In the genomic region with DNA sequence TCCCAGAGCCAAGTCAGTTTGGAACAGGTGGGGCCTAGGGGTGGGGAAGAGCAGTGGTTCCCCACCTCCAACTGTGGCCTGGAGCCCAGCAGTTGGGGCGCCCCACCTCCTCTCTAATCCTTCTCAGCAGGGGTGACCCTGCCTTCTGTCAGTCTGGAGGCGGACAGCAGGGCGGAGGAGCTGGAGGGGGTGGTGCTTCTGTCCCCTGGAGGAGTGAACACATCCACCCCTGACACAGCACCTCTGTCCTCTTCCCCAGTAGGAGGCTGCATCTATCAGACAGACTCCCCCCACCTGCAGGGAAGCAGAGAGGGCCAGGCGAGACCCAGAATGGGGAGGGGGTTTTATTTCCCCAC, we compare ENCODE assay signal across 9 cellular contexts.
DNase-seq lines count a peak whose midpoint lies in the region; ATAC-seq and TF ChIP-seq lines count a peak whose summit lies in the region.
"Had no signal": no experiment of that assay in that cellular context is flagged by ENCODE, and none has a peak within 500 bp of the region (broad histone marks: within the 10 kb centered on the region; RNA-seq: fewer than 3 reads in every experiment).

No MANE protein-coding gene starts in this region.

- no peaks in the 10 kb centered on the region for H3K27me3 ChIP-seq in vagina

- no peaks in the 10 kb centered on the region for H3K9me3 ChIP-seq in vagina

- ATAC-seq in Right ventricle myocardium inferior, result peak; percentile 29
- ATAC-seq: activated T-cell treated with anti-CD3 and anti-CD28 coated beads, Interleukin-2, amount 50 U/mL, for 4 hours had no signal

- peak; percentile 48 for DNase-seq in Right ventricle myocardium inferior (ENCODE audit: missing footprints)
- no peak for DNase-seq in cardiac septum (ENCODE audit: low spot score)
- peak; percentile 67 for DNase-seq in ecto neural progenitor cell (ENCODE audit: low spot score)
- peak; percentile 52 for DNase-seq in midbrain (lab: John Stamatoyannopoulos, UW)
- no peak for DNase-seq in vagina (ENCODE audit: extremely low spot score in 2 of 2)
- no peak for DNase-seq in DMS79 (lab: John Stamatoyannopoulos, UW)
- DNase-seq in middle frontal gyrus (ENCODE audit: extremely low spot score, low spot score), result no peak
- DNase-seq in SIG-M5 treated with dmso at 0.1 percent for 504 hours (lab: John Stamatoyannopoulos, UW; ENCODE audit: unreplicated experiment), result no peak
- DNase-seq: activated T-cell treated with anti-CD3 and anti-CD28 coated beads, Interleukin-2, amount 50 U/mL, for 4 hours had no signal

- intact Hi-C loops in Right ventricle myocardium inferior (cut with DNase I) (loop anchor here (2.0 to 5.0 kb wide), 2 partner anchors 123 to 213 kb away; no protein-coding TSS in a partner anchor), cardiac septum (cut with DNase I) (loop anchor here (2.0 to 10.0 kb wide), 4 partner anchors 85 to 215 kb away; no protein-coding TSS in a partner anchor), vagina (cut with DNase I) (loop anchor here (2.0 to 5.0 kb wide), 3 partner anchors 53 to 215 kb away; a partner anchor contains a TSS)

- TF ChIP-seq CTCF in vagina (IDR thresholded peaks at IDR 0.05), result peak in 1 of 3 experiments; percentile 7

- H3K36me3 ChIP-seq in vagina, result no peaks in the 10 kb centered on the region

- peak overlapping the region; percentile 97 for H3K27ac ChIP-seq in vagina

- TF ChIP-seq POLR2A in vagina (IDR thresholded peaks at IDR 0.05), result no peak

- H3K4me1 ChIP-seq in vagina, result peaks cover 84% of the 10 kb centered on the region

- peak overlapping the region; percentile 10 to 19 for H3K4me3 ChIP-seq in vagina

Comparison
In these comparisons a context has a peak if more than half of its experiments do, and no peak if none do; other contexts are left out.
1. DNase-seq: peak in Right ventricle myocardium inferior (single experiment), ecto neural progenitor cell (single experiment) and midbrain (single experiment); none in cardiac septum (single experiment), vagina (0 of 2), DMS79 (single experiment), middle frontal gyrus (single experiment) and SIG-M5 treated with dmso at 0.1 percent for 504 hours (single experiment).